Comparison of ENCODE assay signal across 1 cellular context in the genomic region with DNA sequence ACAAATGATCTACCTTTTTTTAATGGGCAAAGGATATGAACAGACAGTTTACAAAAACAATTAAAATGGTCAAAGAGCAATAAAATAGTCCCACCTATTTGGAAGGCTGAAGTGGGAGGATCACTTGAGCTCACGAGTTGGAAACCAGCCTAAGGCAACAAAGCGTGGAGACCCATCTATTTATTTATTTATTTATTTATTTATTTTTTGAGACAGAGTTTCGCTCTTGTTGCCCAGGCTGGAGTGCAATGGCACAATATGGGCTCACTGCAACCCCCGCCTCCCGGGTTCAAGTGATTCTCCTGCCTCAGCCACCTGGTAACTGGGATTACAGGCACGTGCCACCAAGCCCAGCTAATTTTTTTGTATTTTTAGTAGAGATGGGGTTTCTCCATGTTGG. TPM values are rescaled to one million over a fixed set of nuclear protein-coding genes. Genes with fewer than 3 reads are reported as not detected.
"Had no signal": no experiment of that assay in that cellular context is flagged by ENCODE, and none has a peak within 500 bp of the region (broad histone marks: within the 10 kb centered on the region; RNA-seq: fewer than 3 reads in every experiment).

No MANE protein-coding gene starts in this region.

RNA-seq across cellular contexts. Expression of gene ITGB7, which starts 29.6 kb away (rescaled TPM):
- total RNA-seq: M059J had no signal
